33 cellular contexts compared by ENCODE assay signal in the genomic region with DNA sequence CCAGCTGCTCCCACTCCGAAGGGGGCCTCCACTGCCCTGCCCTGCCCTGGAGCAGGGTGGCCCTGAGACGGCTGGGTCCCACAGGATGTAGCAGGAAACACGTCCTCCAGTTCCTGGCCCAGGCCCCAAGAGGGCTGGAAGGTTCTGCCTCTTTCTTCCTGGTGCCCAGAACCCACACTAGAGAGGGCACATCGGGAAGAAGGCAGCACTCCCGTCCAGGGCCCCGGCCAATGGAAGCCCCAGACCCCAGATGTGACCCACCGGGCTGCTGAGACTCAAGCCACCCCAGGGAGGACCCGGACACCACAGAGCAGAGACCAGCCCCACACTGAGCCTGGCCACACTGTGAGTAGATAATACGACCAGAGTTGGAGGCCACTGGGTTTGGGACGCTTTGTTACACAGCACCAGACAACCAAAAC.
"Had no signal": no experiment of that assay in that cellular context is flagged by ENCODE, and none has a peak within 500 bp of the region (broad histone marks: within the 10 kb centered on the region; RNA-seq: fewer than 3 reads in every experiment).

No MANE protein-coding gene starts in this region.

- H3K27ac Mint-ChIP-seq: activated CD4-positive, alpha-beta memory T cell treated with anti-CD3 and anti-CD28 coated beads for 36 hours; activated naive CD4-positive, alpha-beta T cell treated with anti-CD3 and anti-CD28 coated beads, Interleukin-2, amount 10 ng/mL, durations not matched to agents 7 days and 5 days; activated naive CD8-positive, alpha-beta T cell treated with anti-CD3 and anti-CD28 coated beads, Interleukin-2, amount 10 ng/mL, durations not matched to agents 7 days and 5 days; activated T-cell treated with anti-CD3 and anti-CD28 coated beads, Interleukin-2, amount 50 U/mL, for 24 hours; dendritic cell treated with granulocyte-macrophage colony-stimulating factor and Interleukin-4, amounts not matched to agents 40 ng/mL and 50 ng/mL, for 4 days; immature natural killer cell; naive thymus-derived CD4-positive, alpha-beta T cell; stimulated activated effector memory CD8-positive, alpha-beta T cell treated with anti-CD3 and anti-CD28 coated beads, Interleukin-12 subunit alpha, Interleukin-12 subunit beta, amount 100 ng/mL, for 72 hours; stimulated activated naive CD8-positive, alpha-beta T cell treated with anti-CD3 and anti-CD28 coated beads, Interleukin-15, Interleukin-2, amounts not matched to agents 100 ng/mL and 50 ng/mL, for 24 hours; T-helper 1 cell treated with Interleukin-12 subunit alpha and Interleukin-12 subunit beta and Interleukin-4 antibody, amounts not matched to agents 30 μg/mL and 1 μg/mL, for 36 hours had no signal

- H3K27ac ChIP-seq: brain microvascular endothelial cell, esophagus muscularis mucosa, foreskin keratinocyte, heart left ventricle, left ventricle myocardium inferior, pancreas, psoas muscle, sigmoid colon, VCaP had no signal

- H3K4me3 ChIP-seq: esophagus muscularis mucosa, heart left ventricle, left ventricle myocardium inferior, pancreas, psoas muscle, sigmoid colon had no signal

- H3K36me3 Mint-ChIP-seq: activated CD4-positive, alpha-beta memory T cell treated with anti-CD3 and anti-CD28 coated beads for 36 hours; activated naive CD4-positive, alpha-beta T cell treated with anti-CD3 and anti-CD28 coated beads, Interleukin-2, amount 10 ng/mL, durations not matched to agents 7 days and 5 days; activated naive CD8-positive, alpha-beta T cell treated with anti-CD3 and anti-CD28 coated beads, Interleukin-2, amount 10 ng/mL, durations not matched to agents 7 days and 5 days; immature natural killer cell; naive thymus-derived CD4-positive, alpha-beta T cell; stimulated activated effector memory CD8-positive, alpha-beta T cell treated with anti-CD3 and anti-CD28 coated beads, Interleukin-12 subunit alpha, Interleukin-12 subunit beta, amount 100 ng/mL, for 72 hours had no signal

- H3K4me1 Mint-ChIP-seq: activated naive CD4-positive, alpha-beta T cell treated with anti-CD3 and anti-CD28 coated beads, Interleukin-2, amount 10 ng/mL, durations not matched to agents 7 days and 5 days; activated naive CD8-positive, alpha-beta T cell treated with anti-CD3 and anti-CD28 coated beads, Interleukin-2, amount 10 ng/mL, durations not matched to agents 7 days and 5 days; immature natural killer cell; naive thymus-derived CD4-positive, alpha-beta T cell; stimulated activated effector memory CD8-positive, alpha-beta T cell treated with anti-CD3 and anti-CD28 coated beads, Interleukin-12 subunit alpha, Interleukin-12 subunit beta, amount 100 ng/mL, for 72 hours had no signal

- H3K9me3 ChIP-seq: esophagus muscularis mucosa, heart left ventricle, left ventricle myocardium inferior, pancreas, psoas muscle, sigmoid colon had no signal

- H3K27me3 Mint-ChIP-seq: activated CD4-positive, alpha-beta memory T cell treated with anti-CD3 and anti-CD28 coated beads for 36 hours; activated naive CD4-positive, alpha-beta T cell treated with anti-CD3 and anti-CD28 coated beads, Interleukin-2, amount 10 ng/mL, durations not matched to agents 7 days and 5 days; activated naive CD8-positive, alpha-beta T cell treated with anti-CD3 and anti-CD28 coated beads, Interleukin-2, amount 10 ng/mL, durations not matched to agents 7 days and 5 days; stimulated activated naive CD8-positive, alpha-beta T cell treated with anti-CD3 and anti-CD28 coated beads, Interleukin-15, Interleukin-2, amounts not matched to agents 100 ng/mL and 50 ng/mL, for 24 hours had no signal

- ATAC-seq: activated CD4-positive, CD25-positive, alpha-beta regulatory T cell treated with anti-CD3 and anti-CD28 coated beads, Interleukin-2, amount 50 U/mL, for 24 hours; foreskin keratinocyte; heart left ventricle; naive thymus-derived CD4-positive, alpha-beta T cell; psoas muscle; stimulated activated effector memory CD8-positive, alpha-beta T cell treated with anti-CD3 and anti-CD28 coated beads, Interleukin-12 subunit alpha, Interleukin-12 subunit beta, amount 100 ng/mL, for 72 hours had no signal

- H3K27me3 ChIP-seq: brain microvascular endothelial cell, foreskin keratinocyte, heart left ventricle, pancreas had no signal

- H3K4me3 Mint-ChIP-seq: activated CD4-positive, alpha-beta memory T cell treated with anti-CD3 and anti-CD28 coated beads for 36 hours; activated naive CD4-positive, alpha-beta T cell treated with anti-CD3 and anti-CD28 coated beads, Interleukin-2, amount 10 ng/mL, durations not matched to agents 7 days and 5 days; activated naive CD8-positive, alpha-beta T cell treated with anti-CD3 and anti-CD28 coated beads, Interleukin-2, amount 10 ng/mL, durations not matched to agents 7 days and 5 days; activated T-cell treated with anti-CD3 and anti-CD28 coated beads, Interleukin-2, amount 50 U/mL, for 24 hours; dendritic cell treated with granulocyte-macrophage colony-stimulating factor and Interleukin-4, amounts not matched to agents 40 ng/mL and 50 ng/mL, for 4 days; immature natural killer cell; naive thymus-derived CD4-positive, alpha-beta T cell; stimulated activated effector memory CD8-positive, alpha-beta T cell treated with anti-CD3 and anti-CD28 coated beads, Interleukin-12 subunit alpha, Interleukin-12 subunit beta, amount 100 ng/mL, for 72 hours; stimulated activated naive CD8-positive, alpha-beta T cell treated with anti-CD3 and anti-CD28 coated beads, Interleukin-15, Interleukin-2, amounts not matched to agents 100 ng/mL and 50 ng/mL, for 24 hours; T-helper 1 cell treated with Interleukin-12 subunit alpha and Interleukin-12 subunit beta and Interleukin-4 antibody, amounts not matched to agents 30 μg/mL and 1 μg/mL, for 36 hours had no signal

- FAIRE-seq: astrocyte, pancreas, small intestine, TTC549 had no signal

- DNase-seq: activated CD4-positive, alpha-beta memory T cell treated with anti-CD3 and anti-CD28 coated beads for 36 hours; activated CD4-positive, alpha-beta T cell treated with anti-CD3 and anti-CD28 coated beads for 48 hours; activated CD8-positive, alpha-beta memory T cell treated with anti-CD3 and anti-CD28 coated beads, Interleukin-2, amount 50 U/mL, for 4 hours; activated gamma-delta T cell; activated naive CD4-positive, alpha-beta T cell treated with anti-CD3 and anti-CD28 coated beads, Interleukin-2, amount 10 ng/mL, durations not matched to agents 7 days and 5 days; activated naive CD8-positive, alpha-beta T cell treated with anti-CD3 and anti-CD28 coated beads, Interleukin-2, amount 10 ng/mL, durations not matched to agents 7 days and 5 days; activated T-cell treated with anti-CD3 and anti-CD28 coated beads, Interleukin-2, amount 50 U/mL, for 24 hours; amniotic stem cell; brain microvascular endothelial cell; central memory CD4-positive, alpha-beta T cell; foreskin keratinocyte; heart left ventricle; hypothalamus; immature natural killer cell; left ventricle myocardium inferior; midbrain; naive thymus-derived CD4-positive, alpha-beta T cell; psoas muscle; sigmoid colon; small intestine; stimulated activated CD4-positive, alpha-beta T cell treated with anti-CD3 and anti-CD28 coated beads, Interleukin-4, amount 100 ng/mL, for 24 hours; substantia nigra; T-helper 9 cell had no signal

- H3K4me1 ChIP-seq: esophagus muscularis mucosa, pancreas, psoas muscle, sigmoid colon had no signal

- H3K36me3 ChIP-seq: brain microvascular endothelial cell, heart left ventricle, left ventricle myocardium inferior, pancreas, sigmoid colon had no signal

- H3K9me3 Mint-ChIP-seq: activated CD4-positive, alpha-beta memory T cell treated with anti-CD3 and anti-CD28 coated beads for 36 hours; activated naive CD8-positive, alpha-beta T cell treated with anti-CD3 and anti-CD28 coated beads, Interleukin-2, amount 10 ng/mL, durations not matched to agents 7 days and 5 days; activated T-cell treated with anti-CD3 and anti-CD28 coated beads, Interleukin-2, amount 50 U/mL, for 24 hours; dendritic cell treated with granulocyte-macrophage colony-stimulating factor and Interleukin-4, amounts not matched to agents 40 ng/mL and 50 ng/mL, for 4 days; immature natural killer cell; stimulated activated effector memory CD8-positive, alpha-beta T cell treated with anti-CD3 and anti-CD28 coated beads, Interleukin-12 subunit alpha, Interleukin-12 subunit beta, amount 100 ng/mL, for 72 hours; stimulated activated naive CD8-positive, alpha-beta T cell treated with anti-CD3 and anti-CD28 coated beads, Interleukin-15, Interleukin-2, amounts not matched to agents 100 ng/mL and 50 ng/mL, for 24 hours; T-helper 1 cell treated with Interleukin-12 subunit alpha and Interleukin-12 subunit beta and Interleukin-4 antibody, amounts not matched to agents 30 μg/mL and 1 μg/mL, for 36 hours had no signal
